Comparison of ENCODE assay signal across 8 cellular contexts in the genomic region with DNA sequence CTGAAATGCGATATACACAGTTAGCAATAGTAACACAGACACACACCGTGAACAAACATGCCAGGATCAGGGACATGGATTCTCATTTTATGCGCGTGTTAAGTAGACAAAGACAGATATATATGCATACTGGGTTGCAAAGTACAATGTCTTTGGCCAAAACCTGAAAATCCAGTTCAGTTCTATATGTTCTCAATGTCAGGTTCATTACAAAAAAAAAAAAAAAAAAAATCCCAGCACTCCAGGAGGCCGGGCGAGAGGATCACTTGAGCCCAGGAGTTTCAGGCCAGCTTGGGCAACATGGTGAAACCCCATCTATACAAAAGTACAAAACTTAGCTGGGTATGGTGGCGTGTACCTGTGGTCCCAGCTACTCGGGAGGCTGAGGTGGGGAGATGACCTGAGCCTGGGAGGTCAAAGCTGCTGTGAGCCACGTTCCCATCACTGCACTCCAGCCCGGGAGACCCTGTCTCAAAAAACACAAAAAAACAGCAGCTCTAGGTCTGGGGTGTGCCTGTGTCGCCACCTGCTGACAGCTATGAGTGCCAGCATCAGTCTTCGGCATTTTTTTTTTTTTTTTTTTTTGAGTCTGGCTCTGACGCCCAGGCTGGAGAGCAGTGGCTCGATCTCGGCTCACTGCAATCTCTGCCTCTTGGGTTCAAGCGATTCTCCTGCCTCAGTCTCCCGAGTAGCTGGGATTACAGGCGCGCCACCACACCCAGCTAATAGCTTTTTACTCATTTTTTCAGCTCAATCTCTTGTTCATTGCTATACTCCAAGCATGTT. TPM values are rescaled to one million over a fixed set of nuclear protein-coding genes. Genes with fewer than 3 reads are reported as not detected.
DNase-seq lines count a peak whose midpoint lies in the region; ATAC-seq and TF ChIP-seq lines count a peak whose summit lies in the region.

No MANE protein-coding gene starts in this region.

- peak; percentile 77 for TF ChIP-seq CTCF in GM20000 (IDR thresholded peaks at IDR 0.05; ENCODE audit: extremely low read depth, missing control alignments)
- peak; percentile 65 to 83 (median 77) for TF ChIP-seq CTCF in upper lobe of left lung (IDR thresholded peaks at IDR 0.05)
- TF ChIP-seq CTCF in omental fat pad (IDR thresholded peaks at IDR 0.05): peak in 1 of 3 donors; percentile 9

- no peak overlapping the region for H3K4me3 ChIP-seq in upper lobe of left lung

- H3K27me3 ChIP-seq in upper lobe of left lung: no peaks in the 10 kb centered on the region

- H3K36me3 ChIP-seq in upper lobe of left lung: peaks cover 13 to 72% (median 47%) of the 10 kb centered on the region in 4 donors

- H3K27ac ChIP-seq in epithelial cell of prostate: peak overlapping the region; percentile 91
- peak overlapping the region in 3 of 4 donors; percentile 54 to 70 (median 69) for H3K27ac ChIP-seq in upper lobe of left lung

- ATAC-seq in upper lobe of left lung (ENCODE audit: low FRiP score in 2 of 2) (peak; percentile 74 to 82), omental fat pad (ENCODE audit: low FRiP score) (no peak)

- WGBS in upper lobe of left lung, 2 donors: 28 to 32% methylated on average over 19 of the region's 19 CpGs

- TF ChIP-seq POLR2A in upper lobe of left lung (IDR thresholded peaks at IDR 0.05): no peak

- peak; percentile 63 for DNase-seq in AG08396 (ENCODE audit: low spot score)
- peak; percentile 76 for DNase-seq in GM20000 (ENCODE audit: low spot score)
- DNase-seq in NCI-H510A treated with DMSO at 0.1 percent for 48 hours (lab: John Stamatoyannopoulos, UW): peak; percentile 84
- DNase-seq in activated CD4-positive, alpha-beta T cell treated with anti-CD3 and anti-CD28 coated beads, Interleukin-2, amount 50 U/mL, for 48 hours: peak; percentile 34 to 47
- DNase-seq in epithelial cell of prostate (ENCODE audit: low read depth, low spot score): no peak
- peak; percentile 62 for DNase-seq in myocyte (ENCODE audit: low read depth)
- peak in 1 of 2 donors; percentile 55 for DNase-seq in upper lobe of left lung
- no peak for DNase-seq in omental fat pad (ENCODE audit: low spot score)

- peaks cover 4 to 24% (median 8%) of the 10 kb centered on the region in 4 donors for H3K4me1 ChIP-seq in upper lobe of left lung

- no peak for TF ChIP-seq EP300 in upper lobe of left lung (IDR thresholded peaks at IDR 0.05)

- H3K9me3 ChIP-seq in upper lobe of left lung: no peaks in the 10 kb centered on the region

RNA-seq across cellular contexts. Expression of a gene that starts 10.3 kb away (rescaled TPM):
- total RNA-seq in myocyte: 82.3 and 89.0 TPM in 2 replicates
- 264 TPM for polyA plus RNA-seq in myocyte (2012)
- 100 to 1,000 TPM in 3 of 6 donors, 10 to 100 TPM in 3; 59.7 to 149 (median 113) TPM for total RNA-seq in upper lobe of left lung
- total RNA-seq in omental fat pad: 100 to 1,000 TPM in 3 of 4 donors, 10 to 100 TPM in 1; 96.6 to 166 (median 132) TPM

RNA-seq across cellular contexts. Expression of a gene that starts 20.4 kb away (rescaled TPM):
- 30.5 and 31.0 TPM in 2 replicates for total RNA-seq in myocyte
- 36.6 TPM for polyA plus RNA-seq in myocyte (2012)
- total RNA-seq in upper lobe of left lung: 10 to 100 TPM; 56.0 to 80.6 (median 65.7) TPM
- total RNA-seq in omental fat pad: 10 to 100 TPM; 30.1 to 45.2 (median 37.2) TPM

RNA-seq across cellular contexts. Expression of a gene that starts 52.0 kb away (rescaled TPM):
- total RNA-seq in myocyte (32.8 and 49.0 TPM in 2 replicates), upper lobe of left lung (100 to 1,000 TPM in 2 of 6 donors, 10 to 100 TPM in 4; 52.4 to 147 (median 83.9) TPM), omental fat pad (100 to 1,000 TPM in 3 of 4 donors, 10 to 100 TPM in 1; 86.7 to 158 (median 140) TPM)
- polyA plus RNA-seq in myocyte (2012): 167 TPM

Comparison
In these comparisons a context has a peak if more than half of its experiments do, and no peak if none do; other contexts are left out.
1. DNase-seq: peak in AG08396 (single experiment), GM20000 (single experiment), NCI-H510A treated with DMSO at 0.1 percent for 48 hours (single experiment), activated CD4-positive, alpha-beta T cell treated with anti-CD3 and anti-CD28 coated beads, Interleukin-2, amount 50 U/mL, for 48 hours (2 of 2) and myocyte (single experiment); none in epithelial cell of prostate (single experiment) and omental fat pad (single experiment).